In the genomic region with DNA sequence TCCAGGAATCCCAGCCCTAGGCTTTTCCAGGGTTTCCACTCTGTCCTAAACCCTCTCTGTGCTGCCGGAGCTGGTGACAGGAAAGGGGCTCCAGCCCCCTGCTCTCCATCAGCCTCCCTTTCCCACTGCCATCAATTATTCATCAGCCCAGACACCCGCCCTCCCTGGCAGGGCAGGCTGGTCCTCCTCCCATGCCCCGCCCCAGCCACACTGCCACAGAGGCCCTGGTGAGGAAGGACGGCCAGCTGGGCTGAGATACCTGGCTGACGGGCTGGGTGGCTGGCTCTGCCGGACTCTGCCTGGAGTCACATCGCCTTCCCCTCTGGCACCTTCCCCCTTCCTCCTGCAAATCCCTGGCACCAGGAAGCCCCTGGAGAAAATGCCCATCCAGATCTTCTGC, we compare ENCODE assay signal across 20 cellular contexts. TPM values are rescaled to one million over a fixed set of nuclear protein-coding genes. Genes with fewer than 3 reads are reported as not detected.
"Had no signal": no experiment of that assay in that cellular context is flagged by ENCODE, and none has a peak within 500 bp of the region (broad histone marks: within the 10 kb centered on the region; RNA-seq: fewer than 3 reads in every experiment).

No MANE protein-coding gene starts in this region.

- H3K4me3 Mint-ChIP-seq: naive thymus-derived CD8-positive, alpha-beta T cell; stimulated activated memory B cell treated with anti-CD40 and anti-IgM and Interleukin-4, amounts not matched to agents 10 μg/mL and 1 μg/mL and 100 μg/mL, for 72 hours; type B pancreatic cell had no signal

- H2AFZ ChIP-seq: hepatocyte had no signal

- H3K9me3 Mint-ChIP-seq: naive thymus-derived CD8-positive, alpha-beta T cell; stimulated activated memory B cell treated with anti-CD40 and anti-IgM and Interleukin-4, amounts not matched to agents 10 μg/mL and 1 μg/mL and 100 μg/mL, for 72 hours; type B pancreatic cell had no signal

- H3K4me3 ChIP-seq: dorsolateral prefrontal cortex, gastrocnemius medialis, heart left ventricle, hepatocyte, lower lobe of right lung, psoas muscle, sigmoid colon, testis, tibial artery had no signal

- ATAC-seq: gastrocnemius medialis; heart left ventricle; left ventricle myocardium superior; lower lobe of right lung; naive thymus-derived CD8-positive, alpha-beta T cell; psoas muscle; right cardiac atrium; stimulated activated memory B cell treated with anti-CD40 and anti-IgM and Interleukin-4, amounts not matched to agents 10 μg/mL and 1 μg/mL and 100 μg/mL, for 72 hours; stimulated activated naive CD8-positive, alpha-beta T cell treated with anti-CD3 and anti-CD28 coated beads, Interleukin-15, Interleukin-2, amounts not matched to agents 100 U/mL and 50 U/mL, for 24 hours had no signal

- H3K27me3 Mint-ChIP-seq: naive thymus-derived CD8-positive, alpha-beta T cell had no signal

- H3K36me3 Mint-ChIP-seq: naive thymus-derived CD8-positive, alpha-beta T cell; stimulated activated memory B cell treated with anti-CD40 and anti-IgM and Interleukin-4, amounts not matched to agents 10 μg/mL and 1 μg/mL and 100 μg/mL, for 72 hours; type B pancreatic cell had no signal

- H3K36me3 ChIP-seq: gastrocnemius medialis, heart left ventricle, lower lobe of right lung, sigmoid colon, tibial artery had no signal

- H3K27ac ChIP-seq: dorsolateral prefrontal cortex, gastrocnemius medialis, heart left ventricle, hepatocyte, lower lobe of right lung, psoas muscle, sigmoid colon, testis, tibial artery had no signal

- DNase-seq: effector CD4-positive, alpha-beta T cell; foreskin fibroblast; gastrocnemius medialis; kidney glomerular epithelial cell; left ventricle myocardium superior; lower lobe of right lung; naive thymus-derived CD8-positive, alpha-beta T cell; psoas muscle; right cardiac atrium; sigmoid colon; stimulated activated CD4-positive, alpha-beta T cell treated with anti-CD3 and anti-CD28 coated beads, Interleukin-4, amount 100 ng/mL, for 4 hours; stimulated activated naive CD8-positive, alpha-beta T cell treated with anti-CD3 and anti-CD28 coated beads, Interleukin-15, Interleukin-2, amounts not matched to agents 100 U/mL and 50 U/mL, for 24 hours; testis; tibial artery had no signal

- H3K27ac Mint-ChIP-seq: naive thymus-derived CD8-positive, alpha-beta T cell; stimulated activated memory B cell treated with anti-CD40 and anti-IgM and Interleukin-4, amounts not matched to agents 10 μg/mL and 1 μg/mL and 100 μg/mL, for 72 hours had no signal

- H3K9me3 ChIP-seq: gastrocnemius medialis, heart left ventricle, lower lobe of right lung, psoas muscle, sigmoid colon, testis, tibial artery had no signal

- H3K27me3 ChIP-seq: dorsolateral prefrontal cortex, gastrocnemius medialis, heart left ventricle, hepatocyte, sigmoid colon, testis, tibial artery had no signal

- H3K4me2 ChIP-seq: hepatocyte had no signal

RNA-seq across cellular contexts. Expression of a gene that starts 30.6 kb away (rescaled TPM):
- total RNA-seq: glomerular endothelial cell had no signal
- polyA plus RNA-seq: naive thymus-derived CD8-positive, alpha-beta T cell had no signal
